In the genomic region with DNA sequence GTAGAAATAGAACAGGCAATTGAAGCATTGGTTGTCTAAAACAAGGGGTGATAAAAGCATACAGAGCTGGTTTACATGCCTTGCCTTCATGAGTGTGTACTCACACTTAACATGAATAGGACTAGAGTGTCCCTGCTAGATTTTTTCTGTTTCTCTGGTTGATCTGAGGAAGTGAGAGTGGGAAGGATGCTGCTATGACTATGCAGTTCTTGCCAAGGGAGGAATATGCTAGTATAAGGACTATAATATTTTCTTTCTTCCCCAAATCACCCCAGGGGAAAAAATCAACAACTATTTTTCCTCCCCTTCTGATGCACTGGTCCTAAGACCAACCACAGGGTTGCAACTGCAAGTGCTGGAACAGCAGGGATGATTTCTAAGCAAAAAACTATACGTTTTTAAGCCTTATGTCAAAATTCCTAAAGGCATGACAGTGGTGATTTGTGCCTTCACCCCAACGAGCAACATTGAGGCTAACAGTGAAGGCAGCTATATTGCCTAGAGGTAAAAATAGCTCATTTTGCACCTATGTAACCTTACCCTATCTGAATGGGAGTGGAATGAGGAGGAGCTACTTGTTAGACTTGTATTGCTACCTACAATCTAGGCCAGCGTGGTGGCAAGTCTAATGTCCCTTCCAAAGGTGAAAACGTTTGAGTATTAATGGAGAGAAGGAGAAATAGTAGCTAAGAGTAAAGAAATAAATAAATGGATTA, we compare ENCODE assay signal across 10 cellular contexts. TPM values are rescaled to one million over a fixed set of nuclear protein-coding genes. Genes with fewer than 3 reads are reported as not detected.
DNase-seq lines count a peak whose midpoint lies in the region; ATAC-seq, FAIRE-seq and TF ChIP-seq lines count a peak whose summit lies in the region.
"Had no signal": no experiment of that assay in that cellular context is flagged by ENCODE, and none has a peak within 500 bp of the region (broad histone marks: within the 10 kb centered on the region; RNA-seq: fewer than 3 reads in every experiment).

No MANE protein-coding gene starts in this region.

- peak; percentile 94 for ATAC-seq in GM21447 (IDR thresholded peaks at IDR 0.05; ENCODE audit: unreplicated experiment)
- peak; percentile 57 for ATAC-seq in HG03469 (IDR thresholded peaks at IDR 0.05; ENCODE audit: unreplicated experiment)
- peak; percentile 80 for ATAC-seq in K562
- ATAC-seq in mucosa of descending colon, result no peak
- ATAC-seq: body of pancreas had no signal

- TF ChIP-seq POLR2A in K562 (conservative IDR thresholded peaks at IDR 0.05) (no peak), H54 (IDR thresholded peaks at IDR 0.05; ENCODE audit: low read depth, low read length) (no peak)

- H2AFZ ChIP-seq in K562 (ENCODE audit: low read depth, low read length), result peak overlapping the region; percentile 92

- H4K20me1 ChIP-seq in K562 (replicated peaks; ENCODE audit: control insufficient read depth, insufficient read depth, low read length), result no peaks in the 10 kb centered on the region

- H3K79me2 ChIP-seq in K562 (ENCODE audit: control insufficient read depth, insufficient read depth, low read length), result no peaks in the 10 kb centered on the region

- H3K27ac ChIP-seq in K562 (ENCODE audit: extremely low read depth, low read depth, low read length) (peak overlapping the region; percentile 64), kidney (ENCODE audit: low read depth in 2 of 2, low read length in 2 of 2) (no peak overlapping the region)
- H3K27ac ChIP-seq: body of pancreas had no signal

- no peak for TF ChIP-seq RAD21 in K562 (CRISPR knock-in tag; conservative IDR thresholded peaks at IDR 0.05 in 1 of 2, IDR thresholded peaks at IDR 0.05 in 1 of 2)

- intact Hi-C loops in K562 (cut with micrococcal nuclease) (no loop called here), mucosa of descending colon (cut with DNase I, micrococcal nuclease) (no loop called here), kidney (cut with DNase I) (no loop called here)

- WGBS in K562 (ENCODE audit: insufficient coverage, low coverage, missing lambda C conversion rate), result 23% methylated on average over 4 of the region's 4 CpGs

- H3K4me3 ChIP-seq in K562 (no peak overlapping the region), mucosa of descending colon (no peak overlapping the region), kidney (ENCODE audit: low read length in 2 of 2) (no peak overlapping the region)
- H3K4me3 ChIP-seq: body of pancreas had no signal

- H3K9me3 ChIP-seq in K562 (replicated peaks; ENCODE audit: control insufficient read depth, insufficient read depth, low read depth, low read length) (no peaks in the 10 kb centered on the region), mucosa of descending colon (no peaks in the 10 kb centered on the region), kidney (ENCODE audit: control insufficient read depth in 1 of 2, low read length in 2 of 2) (no peaks in the 10 kb centered on the region)
- H3K9me3 ChIP-seq: body of pancreas had no signal

- POLR2A ChIA-PET in K562 (lab: Yijun Ruan, JAX), result interaction anchor here (0.5 to 1.8 kb wide), 4 partner anchors 9 to 320 kb away, joined by 3 to 9 read pairs (median 3); no protein-coding TSS in a partner anchor

- no peaks in the 10 kb centered on the region for H3K27me3 ChIP-seq in K562 (ENCODE audit: control insufficient read depth in 2 of 2, insufficient read depth in 2 of 2, low read length in 2 of 2)
- H3K27me3 ChIP-seq: body of pancreas had no signal

- CTCF ChIA-PET in K562 (lab: Yijun Ruan, JAX; ENCODE audit: low intra/inter-chr PET ratio), result no interaction called here

- H3K4me2 ChIP-seq in K562 (ENCODE audit: insufficient read depth, low read length), result no peak overlapping the region

- H3K4me1 ChIP-seq in K562 (replicated peaks in 1 of 2; ENCODE audit: control insufficient read depth in 2 of 2, insufficient read depth in 2 of 2, low read length in 2 of 2) (peaks cover 0 to 10% of the 10 kb centered on the region in 2 experiments; a peak in 3 of 5 replicates), mucosa of descending colon (ENCODE audit: low read depth) (no peaks in the 10 kb centered on the region), kidney (ENCODE audit: control insufficient read depth in 1 of 2, insufficient read depth in 1 of 2, low read depth in 1 of 2, low read length in 2 of 2) (no peaks in the 10 kb centered on the region)
- H3K4me1 ChIP-seq: body of pancreas had no signal

- BruUV-seq in K562 (replicated peaks; lab: Mats Ljungman, UMichigan), result no TSS peak

- FAIRE-seq in K562 (lab: Jason Lieb, UNC) (peak; percentile 6), kidney (lab: Jason Lieb, UNC) (no peak), H54 (lab: Jason Lieb, UNC) (no peak)

- in situ Hi-C loops in K562 (cut with MboI), result no loop called here

- H3K9ac ChIP-seq in K562 (ENCODE audit: insufficient read depth in 1 of 2, low read depth in 2 of 2, low read length in 2 of 2) (no peak overlapping the region; a peak in 1 of 4 replicates), kidney (ENCODE audit: low read length in 2 of 2) (no peak overlapping the region)

- DNase-seq in DMS53 treated with DMSO at 0.1 percent for 48 hours (lab: John Stamatoyannopoulos, UW; ENCODE audit: unreplicated experiment), result peak; percentile 42
- DNase-seq in K562 (ENCODE audit: extremely low read depth in 1 of 4, low spot score in 3 of 4), result peak in 1 of 4 experiments; percentile 21
- DNase-seq in mucosa of descending colon, result no peak
- no peak for DNase-seq in NCI-H1694 treated with DMSO at 0.1 percent for 48 hours (lab: John Stamatoyannopoulos, UW)
- DNase-seq in kidney, result no peak
- DNase-seq in H54 (ENCODE audit: insufficient read length, low spot score), result no peak
- DNase-seq: activated CD4-positive, CD25-positive, alpha-beta regulatory T cell; body of pancreas had no signal

- no peak for TF ChIP-seq EP300 in K562 (IDR thresholded peaks at IDR 0.05; ENCODE audit: low read length)

- peaks cover 4% of the 10 kb centered on the region for H3K9me1 ChIP-seq in K562 (ENCODE audit: control insufficient read depth, insufficient read depth, low read length)

- TF ChIP-seq CTCF in K562 (IDR thresholded peaks at IDR 0.05 in 2 of 3, conservative IDR thresholded peaks at IDR 0.05 in 1 of 3; ENCODE audit: insufficient read depth in 2 of 3, low read depth in 1 of 3, low read length in 3 of 3) (no peak), mucosa of descending colon (IDR thresholded peaks at IDR 0.05) (no peak), kidney (IDR thresholded peaks at IDR 0.05; ENCODE audit: borderline replicate concordance, extremely low read depth, insufficient read depth) (no peak)

- H3K36me3 ChIP-seq in K562 (ENCODE audit: control insufficient read depth, insufficient read depth, low read length) (no peaks in the 10 kb centered on the region), mucosa of descending colon (ENCODE audit: low read depth) (no peaks in the 10 kb centered on the region), kidney (ENCODE audit: control insufficient read depth in 1 of 2, insufficient read depth in 2 of 2, low read length in 2 of 2) (no peaks in the 10 kb centered on the region)

RNA-seq across cellular contexts. Expression of gene USP8, which starts 33.5 kb away (rescaled TPM):
- 76.5 and 128 TPM in 2 replicates for total RNA-seq in K562 (2011; cell fraction: chromatin; rRNA removed; ENCODE audit: low replicate concordance)
- 81.5 and 84.1 TPM in 2 replicates for total RNA-seq in K562 (2011; cell fraction: nucleolus; rRNA removed)
- 60.6 and 80.5 TPM in 2 replicates for total RNA-seq in K562 (2011; cell fraction: nucleoplasm; rRNA removed)
- total RNA-seq in K562 (2014; rRNA removed) (27.2 and 35.1 TPM in 2 replicates), K562 (2014; rRNA removed; fragmentation: Illumina TruSeq; extraction: Trizol) (54.4 and 56.1 TPM in 2 replicates), K562 (2015; rRNA removed; fragmentation: Illumina TruSeq; extraction: Trizol) (56.4 and 57.5 TPM in 2 replicates), K562 (2021) (46.1 and 48.3 TPM in 2 replicates), mucosa of descending colon (10 to 100 TPM; 66.9 to 87.6 (median 84.4) TPM), kidney (72.4 TPM)
- polyA plus RNA-seq in K562 (2011; rRNA removed) (49.7 and 58.4 TPM in 2 replicates), K562 (2014; fragmentation: Illumina TruSeq; extraction: Trizol) (49.7 and 54.4 TPM in 2 replicates), K562 (2014; fragmentation: Nextera tagmentation; extraction: Ambion mirVana) (10 to 100 TPM; 43.9 to 44.8 TPM), K562 (2014; rRNA removed) (32.4 and 36.2 TPM in 2 replicates), kidney (ENCODE audit: insufficient read depth, low read depth, low replicate concordance) (26.8 TPM)
- polyA plus RNA-seq in K562 (2011; cell fraction: cytosol; rRNA removed), result 13.3 and 24.7 TPM in 2 replicates
- polyA plus RNA-seq in K562 (2011; cell fraction: nucleus; rRNA removed), result 27.3 and 40.1 TPM in 2 replicates
- polyA plus RNA-seq in K562 (2012), result 32.0 and 47.1 TPM in 2 replicates
- polyA minus RNA-seq in K562 (2011; rRNA and poly(A)+ RNA removed), result 85.4 and 85.7 TPM in 2 replicates
- polyA minus RNA-seq in K562 (2011; cell fraction: cytosol; rRNA and poly(A)+ RNA removed), result 28.7 and 37.9 TPM in 2 replicates
- polyA minus RNA-seq in K562 (2011; cell fraction: nucleus; rRNA and poly(A)+ RNA removed), result 57.1 and 82.0 TPM in 2 replicates

RNA-seq across cellular contexts. Expression of gene GABPB1, which starts 35.7 kb away (rescaled TPM):
- total RNA-seq in K562 (2011; cell fraction: chromatin; rRNA removed; ENCODE audit: low replicate concordance), result 20.9 and 46.9 TPM in 2 replicates
- total RNA-seq in K562 (2011; cell fraction: nucleolus; rRNA removed), result 12.6 and 15.2 TPM in 2 replicates
- 22.4 and 23.0 TPM in 2 replicates for total RNA-seq in K562 (2011; cell fraction: nucleoplasm; rRNA removed)
- total RNA-seq in K562 (2014; rRNA removed) (34.7 and 36.2 TPM in 2 replicates), K562 (2014; rRNA removed; fragmentation: Illumina TruSeq; extraction: Trizol) (40.6 and 48.4 TPM in 2 replicates), K562 (2015; rRNA removed; fragmentation: Illumina TruSeq; extraction: Trizol) (35.1 and 35.2 TPM in 2 replicates), K562 (2021) (31.3 and 33.0 TPM in 2 replicates), mucosa of descending colon (10 to 100 TPM in 2 of 3 donors, 1 to 10 TPM in 1; 10.0 to 15.6 (median 12.3) TPM), kidney (20.6 TPM)
- polyA plus RNA-seq in K562 (2011; rRNA removed) (40.7 and 42.3 TPM in 2 replicates), K562 (2014; fragmentation: Illumina TruSeq; extraction: Trizol) (33.2 and 38.5 TPM in 2 replicates), K562 (2014; fragmentation: Nextera tagmentation; extraction: Ambion mirVana) (10 to 100 TPM; 11.8 to 16.8 TPM), K562 (2014; rRNA removed) (28.7 and 31.0 TPM in 2 replicates), kidney (ENCODE audit: insufficient read depth, low read depth, low replicate concordance) (6.2 TPM)
- polyA plus RNA-seq in K562 (2011; cell fraction: cytosol; rRNA removed), result 26.2 and 26.9 TPM in 2 replicates
- 22.3 and 34.8 TPM in 2 replicates for polyA plus RNA-seq in K562 (2011; cell fraction: nucleus; rRNA removed)
- polyA plus RNA-seq in K562 (2012), result 20.9 and 26.6 TPM in 2 replicates
- 62.9 and 68.5 TPM in 2 replicates for polyA minus RNA-seq in K562 (2011; rRNA and poly(A)+ RNA removed)
- 12.8 and 24.4 TPM in 2 replicates for polyA minus RNA-seq in K562 (2011; cell fraction: cytosol; rRNA and poly(A)+ RNA removed)
- 16.0 and 33.4 TPM in 2 replicates for polyA minus RNA-seq in K562 (2011; cell fraction: nucleus; rRNA and poly(A)+ RNA removed)
